In the genomic region with DNA sequence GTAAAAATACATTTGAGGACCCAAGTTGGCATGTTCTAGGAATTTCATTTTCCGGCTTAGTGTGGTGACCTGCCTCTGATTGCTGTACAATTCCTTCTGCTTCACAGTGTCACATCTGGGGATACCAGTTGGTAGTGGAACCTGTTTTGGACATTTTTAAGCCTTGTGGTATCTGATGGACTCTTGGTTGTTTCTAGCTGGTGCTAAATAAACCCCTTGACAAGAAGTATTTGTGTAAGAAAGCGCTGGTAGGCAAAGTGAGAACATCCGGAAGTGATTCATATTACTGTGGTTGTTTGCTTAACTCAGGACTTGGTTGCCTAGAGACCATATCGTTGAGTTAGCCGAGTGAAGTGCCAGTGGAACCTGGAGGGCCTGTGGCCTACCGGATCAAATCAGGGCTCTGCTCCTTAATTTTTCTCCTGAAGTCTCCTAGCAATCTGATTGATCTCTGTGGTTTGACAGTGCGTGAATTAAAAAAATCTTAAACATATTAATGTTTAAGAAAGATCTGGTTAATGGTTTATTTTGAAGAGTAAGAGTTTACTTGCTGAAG, we compare ENCODE assay signal across 8 cellular contexts. TPM values are rescaled to one million over a fixed set of nuclear protein-coding genes. Genes with fewer than 3 reads are reported as not detected.
DNase-seq lines count a peak whose midpoint lies in the region; ATAC-seq and TF ChIP-seq lines count a peak whose summit lies in the region.

No MANE protein-coding gene starts in this region.

- H3K27ac ChIP-seq in epithelial cell of prostate (peak overlapping the region; percentile 84), thoracic aorta (peak overlapping the region; percentile 89 to 93)

- H3K36me3 ChIP-seq in thoracic aorta: no peaks in the 10 kb centered on the region

- H3K4me3 Mint-ChIP-seq in naive B cell: peak overlapping the region; percentile 7 to 89 (median 75)

- H3K36me3 Mint-ChIP-seq in naive B cell: peaks cover 0 to 5% of the 10 kb centered on the region in 2 donors

- peaks cover 36 to 73% (median 55%) of the 10 kb centered on the region in 3 donors for H3K4me1 Mint-ChIP-seq in naive B cell

- H3K27me3 Mint-ChIP-seq in naive B cell: no peaks in the 10 kb centered on the region

- peak overlapping the region; percentile 50 for H3K4me3 ChIP-seq in thoracic aorta

- H3K27me3 ChIP-seq in thoracic aorta (replicated peaks; ENCODE audit: insufficient read depth): no peaks in the 10 kb centered on the region

- DNase-seq in COLO829 (ENCODE audit: low spot score) (peak; percentile 96), NCI-H748 (lab: John Stamatoyannopoulos, UW; ENCODE audit: unreplicated experiment) (peak; percentile 83), epithelial cell of prostate (ENCODE audit: low read depth, low spot score) (peak; percentile 69), naive B cell (peak; percentile 81), thoracic aorta (ENCODE audit: low spot score) (no peak)
- peak; percentile 43 for DNase-seq in activated CD8-positive, alpha-beta memory T cell treated with anti-CD3 and anti-CD28 coated beads, Interleukin-2, amount 50 U/mL, for 1 hour (ENCODE audit: extremely low read depth)

- ATAC-seq in GM19467 (IDR thresholded peaks at IDR 0.05; ENCODE audit: unreplicated experiment): peak; percentile 91
- ATAC-seq in HG03558 (IDR thresholded peaks at IDR 0.05; ENCODE audit: extremely low read depth, unreplicated experiment): peak; percentile 87
- ATAC-seq in naive B cell (ENCODE audit: low read depth in 2 of 2): peak; percentile 99
- peak; percentile 89 for ATAC-seq in thoracic aorta (ENCODE audit: insufficient number of reproducible peaks, low FRiP score, low read depth)

- peak overlapping the region; percentile 99 to 100 (median 99) for H3K27ac Mint-ChIP-seq in naive B cell

- no peaks in the 10 kb centered on the region for H3K9me3 ChIP-seq in thoracic aorta

- H3K4me1 ChIP-seq in thoracic aorta (ENCODE audit: control insufficient read depth in 1 of 2, low read depth in 2 of 2): peaks cover 86 to 88% of the 10 kb centered on the region in 2 donors

- H3K9me3 Mint-ChIP-seq in naive B cell: no peaks in the 10 kb centered on the region

- TF ChIP-seq CTCF in thoracic aorta (IDR thresholded peaks at IDR 0.05): no peak

RNA-seq across cellular contexts. Expression of a gene that starts 12.8 kb away (rescaled TPM):
- polyA plus RNA-seq in naive B cell (ENCODE audit: low read depth in 6 of 6): 100 to 1,000 TPM in 5 of 6 donors, 10 to 100 TPM in 1; 96.5 to 182 (median 158) TPM
- total RNA-seq in thoracic aorta: 100 to 1,000 TPM; 280 to 340 TPM

RNA-seq across cellular contexts. Expression of a gene that starts 48.8 kb away (rescaled TPM):
- polyA plus RNA-seq in naive B cell (ENCODE audit: low read depth in 6 of 6): under 1 TPM in 3 of 6 donors, not detected in 3; 0.38 to 0.83 (median 0.40) TPM
- total RNA-seq in thoracic aorta: 1 to 10 TPM; 1.6 to 7.7 TPM
